ENCODE assay signal across 25 cellular contexts in genomic region chr10:62688971-62689700, GRCh38.
A peak's percentile ranks its signal among the peaks of the same experiment; 100 is the strongest.
DNase-seq lines count a peak whose midpoint lies in the region; ATAC-seq, FAIRE-seq and TF ChIP-seq lines count a peak whose summit lies in the region.
"Had no signal": no experiment of that assay in that cellular context is flagged by ENCODE, and none has a peak within 500 bp of the region (broad histone marks: within the 10 kb centered on the region; RNA-seq: fewer than 3 reads in every experiment).

No MANE protein-coding gene starts in this region.

- H3K9ac ChIP-seq in SU-DHL-6 (ENCODE audit: low read length) (peak overlapping the region; percentile 8; the same call in 1 of the 2 replicates), endothelial cell of umbilical vein (replicated peaks; ENCODE audit: extremely low read depth, insufficient read depth, low read length) (no peak overlapping the region)
- H3K9ac ChIP-seq: KMS-11 had no signal

- peaks cover 9% of the 10 kb centered on the region for H3K9me3 Mint-ChIP-seq in activated naive CD4-positive, alpha-beta T cell treated with anti-CD3 and anti-CD28 coated beads, Interleukin-2, amount 50 U/mL, for 24 hours
- H3K9me3 Mint-ChIP-seq in stimulated activated naive CD8-positive, alpha-beta T cell treated with anti-CD3 and anti-CD28 coated beads, Interleukin-15, amount 100 ng/mL, for 72 hours, result peaks cover 22 to 34% of the 10 kb centered on the region in 2 donors

- no peak overlapping the region for H3K4me3 ChIP-seq in SU-DHL-6 (ENCODE audit: insufficient read depth, low read length, poor library complexity, severe bottlenecking)
- no peak overlapping the region for H3K4me3 ChIP-seq in endothelial cell of umbilical vein (replicated peaks in 1 of 3; ENCODE audit: insufficient read depth in 1 of 3, low read depth in 1 of 3, low read length in 3 of 3)
- H3K4me3 ChIP-seq: coronary artery, SJCRH30, upper lobe of right lung had no signal

- no peaks in the 10 kb centered on the region for H3K9me1 ChIP-seq in endothelial cell of umbilical vein (replicated peaks; ENCODE audit: control insufficient read depth, extremely low read depth, insufficient read depth, low read length)

- H3K4me3 Mint-ChIP-seq in activated naive CD4-positive, alpha-beta T cell treated with anti-CD3 and anti-CD28 coated beads, Interleukin-2, amount 50 U/mL, for 24 hours, result peak overlapping the region; percentile 70
- peak overlapping the region; percentile 56 to 69 for H3K4me3 Mint-ChIP-seq in stimulated activated naive CD8-positive, alpha-beta T cell treated with anti-CD3 and anti-CD28 coated beads, Interleukin-15, amount 100 ng/mL, for 72 hours
- H3K4me3 Mint-ChIP-seq: brain had no signal

- no peak for DNase-seq in activated naive CD4-positive, alpha-beta T cell (lab: John Stamatoyannopoulos, UW)
- DNase-seq in endothelial cell of umbilical vein (ENCODE audit: low read depth, low spot score), result no peak
- DNase-seq in stimulated activated naive CD8-positive, alpha-beta T cell treated with anti-CD3 and anti-CD28 coated beads, Interleukin-15, amount 100 ng/mL, for 72 hours, result no peak
- DNase-seq in HUDEP-2 (lab: John Stamatoyannopoulos, UW; ENCODE audit: unreplicated experiment in 76 of 76), result no peak
- DNase-seq in amniotic stem cell (lab: John Stamatoyannopoulos, UW), result no peak
- no peak for DNase-seq in Right ventricle myocardium superior
- DNase-seq: activated naive CD4-positive, alpha-beta T cell treated with Interleukin-2 at 50 U/mL for 16 hours; COR-L47; EL; foreskin melanocyte; kidney glomerular epithelial cell; NCI-H1092; NCI-H524 treated with DMSO at 0.1 percent for 48 hours; OCI-M1; SJCRH30; stimulated activated CD4-positive, alpha-beta T cell treated with anti-CD3 and anti-CD28 coated beads, Interleukin-12 subunit alpha, Interleukin-12 subunit beta, amount 100 ng/mL, for 4 hours; T-helper 9 cell; upper lobe of right lung had no signal

- H2AFZ ChIP-seq in SU-DHL-6 (ENCODE audit: low read depth, low read length, severe bottlenecking), result peak overlapping the region; percentile 72
- no peak overlapping the region for H2AFZ ChIP-seq in endothelial cell of umbilical vein (ENCODE audit: low read depth, low read length)

- peak overlapping the region; percentile 36 for H3K4me2 ChIP-seq in SU-DHL-6 (ENCODE audit: low read depth, low read length, poor library complexity, severe bottlenecking)
- H3K4me2 ChIP-seq in endothelial cell of umbilical vein (ENCODE audit: insufficient read depth, low read length), result peak overlapping the region; percentile 41
- H3K4me2 ChIP-seq: KMS-11 had no signal

- H3K9me3 ChIP-seq in SU-DHL-6 (ENCODE audit: insufficient read depth, low read length) (peaks cover 8% of the 10 kb centered on the region; the same call in 1 of the 2 replicates), endothelial cell of umbilical vein (replicated peaks; ENCODE audit: control insufficient read depth, insufficient read depth, low read length) (no peaks in the 10 kb centered on the region)
- H3K9me3 ChIP-seq: SJCRH30, upper lobe of right lung had no signal

- peak overlapping the region; percentile 77 for H3K27ac Mint-ChIP-seq in activated naive CD4-positive, alpha-beta T cell treated with anti-CD3 and anti-CD28 coated beads, Interleukin-2, amount 50 U/mL, for 24 hours
- H3K27ac Mint-ChIP-seq in stimulated activated naive CD8-positive, alpha-beta T cell treated with anti-CD3 and anti-CD28 coated beads, Interleukin-15, amount 100 ng/mL, for 72 hours, result peak overlapping the region in 1 of 2 donors; percentile 88
- H3K27ac Mint-ChIP-seq: brain had no signal

- peaks cover 6% of the 10 kb centered on the region for H3K36me3 Mint-ChIP-seq in activated naive CD4-positive, alpha-beta T cell treated with anti-CD3 and anti-CD28 coated beads, Interleukin-2, amount 50 U/mL, for 24 hours
- H3K36me3 Mint-ChIP-seq: brain had no signal

- H3K9me2 ChIP-seq in SU-DHL-6 (replicated peaks; ENCODE audit: insufficient read depth, low read length), result no peaks in the 10 kb centered on the region

- no TSS peak for BruUV-seq in endothelial cell of umbilical vein (replicated peaks; lab: Mats Ljungman, UMichigan)

- POLR2A ChIA-PET in endothelial cell of umbilical vein (lab: Charles Lee), result no interaction called here

- no peaks in the 10 kb centered on the region for H3F3A ChIP-seq in SU-DHL-6 (ENCODE audit: insufficient read depth)

- no peak for TF ChIP-seq CTCF in SU-DHL-6 (IDR thresholded peaks at IDR 0.05; ENCODE audit: insufficient read depth, low read length, poor library complexity, severe bottlenecking)
- TF ChIP-seq CTCF in endothelial cell of umbilical vein (IDR thresholded peaks at IDR 0.05; ENCODE audit: extremely low read depth in 1 of 2, insufficient read depth in 1 of 2, low read depth in 1 of 2, low read length in 2 of 2), result no peak

- no peaks in the 10 kb centered on the region for H3K27me3 ChIP-seq in SU-DHL-6 (ENCODE audit: low read length)
- no peaks in the 10 kb centered on the region for H3K27me3 ChIP-seq in endothelial cell of umbilical vein (ENCODE audit: control insufficient read depth in 2 of 2, insufficient read depth in 2 of 2, low read length in 2 of 2)
- H3K27me3 ChIP-seq: SJCRH30, upper lobe of right lung had no signal

- no peak for ATAC-seq in stimulated activated naive CD8-positive, alpha-beta T cell treated with anti-CD3 and anti-CD28 coated beads, Interleukin-15, amount 100 ng/mL, for 72 hours
- ATAC-seq in Right ventricle myocardium superior (ENCODE audit: poor library complexity), result no peak
- ATAC-seq: HCT116, upper lobe of right lung had no signal

- dilution Hi-C loops in endothelial cell of umbilical vein (cut with MboI; ENCODE audit: extremely low pct_ligation_motif_present, low sequenced_read_pairs), result no loop called here

- no peaks in the 10 kb centered on the region for H4K20me1 ChIP-seq in SU-DHL-6 (ENCODE audit: low read depth, low read length)
- no peaks in the 10 kb centered on the region for H4K20me1 ChIP-seq in endothelial cell of umbilical vein (replicated peaks; ENCODE audit: control insufficient read depth, extremely low read depth, insufficient read depth, low read length)

- intact Hi-C loops in endothelial cell of umbilical vein (cut with micrococcal nuclease), result loop anchor here (1.0 to 5.0 kb wide), 2 partner anchors 115 to 128 kb away; partner anchors contain the start of genes ADO and EGR2
- intact Hi-C loops in Right ventricle myocardium superior (cut with DNase I), result no loop called here

- no peaks in the 10 kb centered on the region for H3K27me3 Mint-ChIP-seq in activated naive CD4-positive, alpha-beta T cell treated with anti-CD3 and anti-CD28 coated beads, Interleukin-2, amount 50 U/mL, for 24 hours
- no peaks in the 10 kb centered on the region for H3K27me3 Mint-ChIP-seq in stimulated activated naive CD8-positive, alpha-beta T cell treated with anti-CD3 and anti-CD28 coated beads, Interleukin-15, amount 100 ng/mL, for 72 hours

- H3K79me2 ChIP-seq in SU-DHL-6 (ENCODE audit: insufficient read depth, low read length), result no peaks in the 10 kb centered on the region
- H3K79me2 ChIP-seq in endothelial cell of umbilical vein (ENCODE audit: control insufficient read depth, insufficient read depth, low read length), result no peaks in the 10 kb centered on the region

- FAIRE-seq in endothelial cell of umbilical vein (lab: Jason Lieb, UNC), result no peak

- H3K4me1 Mint-ChIP-seq in activated naive CD4-positive, alpha-beta T cell treated with anti-CD3 and anti-CD28 coated beads, Interleukin-2, amount 50 U/mL, for 24 hours, result peaks cover 65% of the 10 kb centered on the region
- peaks cover 61% of the 10 kb centered on the region for H3K4me1 Mint-ChIP-seq in stimulated activated naive CD8-positive, alpha-beta T cell treated with anti-CD3 and anti-CD28 coated beads, Interleukin-15, amount 100 ng/mL, for 72 hours

- CTCF ChIA-PET in endothelial cell of umbilical vein (lab: Charles Lee), result interaction anchor here (1.0 to 1.1 kb wide), 2 partner anchors 79 to 129 kb away, joined by 3 read pairs; no protein-coding TSS in a partner anchor

- no peak for TF ChIP-seq POLR2A in endothelial cell of umbilical vein (IDR thresholded peaks at IDR 0.05; ENCODE audit: low read depth, low read length)

- H3K27ac ChIP-seq in SU-DHL-6 (ENCODE audit: low read depth, low read length) (no peak overlapping the region), endothelial cell of umbilical vein (ENCODE audit: insufficient read depth, low read depth, low read length) (no peak overlapping the region)
- H3K27ac ChIP-seq: coronary artery, epithelial cell of prostate, KMS-11, SJCRH30, upper lobe of right lung had no signal

- H3K4me1 ChIP-seq in endothelial cell of umbilical vein (ENCODE audit: control insufficient read depth, extremely low read depth, insufficient read depth, low read length), result peaks cover 22% of the 10 kb centered on the region
- H3K4me1 ChIP-seq: SJCRH30 had no signal

- H3K36me3 ChIP-seq in SU-DHL-6 (ENCODE audit: low read length) (no peaks in the 10 kb centered on the region), endothelial cell of umbilical vein (ENCODE audit: control insufficient read depth in 2 of 2, extremely low read depth in 1 of 2, insufficient read depth in 2 of 2, low read length in 2 of 2) (no peaks in the 10 kb centered on the region)
- H3K36me3 ChIP-seq: SJCRH30, upper lobe of right lung had no signal

TF ChIP-seq in endothelial cell of umbilical vein, 7 proteins besides CTCF, POLR2A, EP300 and RAD21:
- TF ChIP-seq EZH2 (IDR thresholded peaks at IDR 0.05; ENCODE audit: borderline replicate concordance, low read depth, low read length, severe bottlenecking), result no peak
- TF ChIP-seq MAX (IDR thresholded peaks at IDR 0.05; ENCODE audit: insufficient read depth, insufficient read length), result no peak
- TF ChIP-seq FOS (IDR thresholded peaks at IDR 0.05; ENCODE audit: borderline replicate concordance, insufficient read depth, low read length), result no peak
- TF ChIP-seq JUN (IDR thresholded peaks at IDR 0.05; ENCODE audit: borderline replicate concordance, insufficient read depth, insufficient read length, low read depth), result no peak
- TF ChIP-seq POLR2AphosphoS5 (IDR thresholded peaks at IDR 0.05; ENCODE audit: insufficient read depth, low read depth, low read length), result no peak
- TF ChIP-seq MYC (IDR thresholded peaks at IDR 0.05; ENCODE audit: low read depth, low read length), result no peak
- TF ChIP-seq GATA2 (IDR thresholded peaks at IDR 0.05; ENCODE audit: insufficient read depth, insufficient read length, low read depth, low read length), result no peak
